9 cellular contexts compared by ENCODE assay signal in genomic region chrX:66200855-66201795, GRCh38. TPM values are rescaled to one million over a fixed set of nuclear protein-coding genes. Genes with fewer than 3 reads are reported as not detected.
DNase-seq lines count a peak whose midpoint lies in the region; ATAC-seq, FAIRE-seq and TF ChIP-seq lines count a peak whose summit lies in the region.
"Had no signal": no experiment of that assay in that cellular context is flagged by ENCODE, and none has a peak within 500 bp of the region (broad histone marks: within the 10 kb centered on the region; RNA-seq: fewer than 3 reads in every experiment).

No MANE protein-coding gene starts in this region.

- H3K4me3 ChIP-seq in AG10803 (ENCODE audit: low read length) (no peak overlapping the region), RWPE2 (ENCODE audit: severe bottlenecking) (no peak overlapping the region), keratinocyte (ENCODE audit: control insufficient read depth in 2 of 3, extremely low read depth in 1 of 3, insufficient read depth in 2 of 3, low read depth in 1 of 3, low read length in 3 of 3) (no peak overlapping the region)

- H3K27me3 ChIP-seq in RWPE2 (ENCODE audit: insufficient read depth, poor library complexity, severe bottlenecking): no peaks in the 10 kb centered on the region
- no peaks in the 10 kb centered on the region for H3K27me3 ChIP-seq in keratinocyte (ENCODE audit: control insufficient read depth, extremely low read depth, insufficient read depth, low read length)

- TF ChIP-seq CTCF in AG10803 (conservative IDR thresholded peaks at IDR 0.05; ENCODE audit: low read length) (peak; percentile 48), RWPE2 (IDR thresholded peaks at IDR 0.05; ENCODE audit: poor library complexity, severe bottlenecking) (peak; percentile 31), keratinocyte (optimal IDR thresholded peaks at IDR 0.05 in 1 of 3, IDR thresholded peaks at IDR 0.05 in 1 of 3, conservative IDR thresholded peaks at IDR 0.05 in 1 of 3; ENCODE audit: extremely low read depth in 1 of 3, insufficient read depth in 2 of 3, low read length in 3 of 3) (peak in 2 of 3 experiments; percentile 8 to 14)

- intact Hi-C loops in activated CD4-positive, alpha-beta memory T cell treated with anti-CD3 and anti-CD28 coated beads for 36 hours (cut with micrococcal nuclease): loop anchor here (1.0 kb wide), 2 partner anchors 207 to 528 kb away; no protein-coding TSS in a partner anchor

- no peaks in the 10 kb centered on the region for H3K36me3 Mint-ChIP-seq in activated CD4-positive, alpha-beta memory T cell treated with anti-CD3 and anti-CD28 coated beads for 36 hours
- H3K36me3 Mint-ChIP-seq in activated CD8-positive, alpha-beta memory T cell treated with anti-CD3 and anti-CD28 coated beads, Interleukin-2, amount 10 ng/mL, durations not matched to agents 7 days and 5 days: peaks cover 2% of the 10 kb centered on the region

- H3K36me3 ChIP-seq in RWPE2 (ENCODE audit: low read depth) (no peaks in the 10 kb centered on the region), keratinocyte (ENCODE audit: control insufficient read depth in 2 of 2, extremely low read depth in 1 of 2, insufficient read depth in 2 of 2, low read length in 2 of 2) (no peaks in the 10 kb centered on the region)

- H3K9me3 Mint-ChIP-seq in activated CD4-positive, alpha-beta memory T cell treated with anti-CD3 and anti-CD28 coated beads for 36 hours: no peaks in the 10 kb centered on the region
- no peaks in the 10 kb centered on the region for H3K9me3 Mint-ChIP-seq in activated CD8-positive, alpha-beta memory T cell treated with anti-CD3 and anti-CD28 coated beads, Interleukin-2, amount 10 ng/mL, durations not matched to agents 7 days and 5 days (ENCODE audit: low read depth)

- CTCF ChIA-PET in activated CD4-positive, alpha-beta memory T cell treated with anti-CD3 and anti-CD28 coated beads for 36 hours (lab: Charles Lee): interaction anchor here (0.7 to 2.1 kb wide), 8 partner anchors 11 to 530 kb away, joined by 3 to 6 read pairs (median 3); no protein-coding TSS in a partner anchor
- CTCF ChIA-PET in activated CD8-positive, alpha-beta memory T cell treated with anti-CD3 and anti-CD28 coated beads, Interleukin-2, amount 10 ng/mL, durations not matched to agents 7 days and 5 days (lab: Charles Lee): interaction anchor here (2.2 kb wide), 1 partner anchor 528 kb away, joined by 7 read pairs; no protein-coding TSS in a partner anchor

- H2AFZ ChIP-seq in keratinocyte (ENCODE audit: control insufficient read depth, low read length): no peak overlapping the region

- H4K20me1 ChIP-seq in keratinocyte (ENCODE audit: control insufficient read depth, extremely low read depth, insufficient read depth, low read length): no peaks in the 10 kb centered on the region

- H3K9me3 ChIP-seq in RWPE2 (ENCODE audit: severe bottlenecking) (no peaks in the 10 kb centered on the region), keratinocyte (ENCODE audit: control insufficient read depth, low read depth, low read length) (no peaks in the 10 kb centered on the region)

- no peak overlapping the region for H3K9ac ChIP-seq in keratinocyte (ENCODE audit: control insufficient read depth, extremely low read depth, insufficient read depth, low read length)

- no peak overlapping the region for H3K4me3 Mint-ChIP-seq in activated CD4-positive, alpha-beta memory T cell treated with anti-CD3 and anti-CD28 coated beads for 36 hours
- no peak overlapping the region for H3K4me3 Mint-ChIP-seq in activated CD8-positive, alpha-beta memory T cell treated with anti-CD3 and anti-CD28 coated beads, Interleukin-2, amount 10 ng/mL, durations not matched to agents 7 days and 5 days

- FAIRE-seq in keratinocyte (lab: Jason Lieb, UNC): no peak

- no peaks in the 10 kb centered on the region for H3K79me2 ChIP-seq in keratinocyte (ENCODE audit: control insufficient read depth, insufficient read depth, low read length)

- H3K27me3 Mint-ChIP-seq in activated CD4-positive, alpha-beta memory T cell treated with anti-CD3 and anti-CD28 coated beads for 36 hours: no peaks in the 10 kb centered on the region
- H3K27me3 Mint-ChIP-seq in activated CD8-positive, alpha-beta memory T cell treated with anti-CD3 and anti-CD28 coated beads, Interleukin-2, amount 10 ng/mL, durations not matched to agents 7 days and 5 days: no peaks in the 10 kb centered on the region

- H3K9me1 ChIP-seq in keratinocyte (ENCODE audit: control insufficient read depth, extremely low read depth, insufficient read depth, low read length): no peaks in the 10 kb centered on the region

- no peaks in the 10 kb centered on the region for H3K4me1 ChIP-seq in RWPE2 (ENCODE audit: insufficient read depth, poor library complexity, severe bottlenecking)
- H3K4me1 ChIP-seq in keratinocyte (ENCODE audit: control insufficient read depth, extremely low read depth, insufficient read depth, low read length): no peaks in the 10 kb centered on the region

- H3K27ac ChIP-seq in RWPE2 (ENCODE audit: poor library complexity, severe bottlenecking): no peak overlapping the region
- H3K27ac ChIP-seq in keratinocyte (ENCODE audit: control insufficient read depth, insufficient read depth, low read length): no peak overlapping the region

- POLR2A ChIA-PET in activated CD4-positive, alpha-beta memory T cell treated with anti-CD3 and anti-CD28 coated beads for 36 hours (lab: Charles Lee): no interaction called here

- H3K4me2 ChIP-seq in keratinocyte (ENCODE audit: control insufficient read depth, extremely low read depth, insufficient read depth, low read depth, low read length): no peak overlapping the region

- DNase-seq in AG10803 (ENCODE audit: low read depth): peak; percentile 32
- no peak for DNase-seq in RWPE2 (ENCODE audit: low spot score)
- DNase-seq in keratinocyte (ENCODE audit: low read depth, low spot score): no peak
- DNase-seq in activated CD4-positive, alpha-beta memory T cell treated with anti-CD3 and anti-CD28 coated beads for 36 hours: no peak
- no peak for DNase-seq in activated CD4-positive, alpha-beta T cell treated with anti-CD3 and anti-CD28 coated beads for 4 hours
- no peak for DNase-seq in activated CD8-positive, alpha-beta memory T cell treated with anti-CD3 and anti-CD28 coated beads, Interleukin-2, amount 10 ng/mL, durations not matched to agents 7 days and 5 days
- DNase-seq: KG1 had no signal

- H3K4me1 Mint-ChIP-seq in activated CD4-positive, alpha-beta memory T cell treated with anti-CD3 and anti-CD28 coated beads for 36 hours (ENCODE audit: low read depth): peaks cover 17% of the 10 kb centered on the region
- peaks cover 22% of the 10 kb centered on the region for H3K4me1 Mint-ChIP-seq in activated CD8-positive, alpha-beta memory T cell treated with anti-CD3 and anti-CD28 coated beads, Interleukin-2, amount 10 ng/mL, durations not matched to agents 7 days and 5 days

- ATAC-seq in GM18909 (IDR thresholded peaks at IDR 0.05; ENCODE audit: poor library complexity, unreplicated experiment): peak; percentile 46
- ATAC-seq in RWPE2 (ENCODE audit: low read depth): no peak
- no peak for ATAC-seq in GM19023 (IDR thresholded peaks at IDR 0.05; ENCODE audit: unreplicated experiment)
- ATAC-seq in activated CD8-positive, alpha-beta memory T cell treated with anti-CD3 and anti-CD28 coated beads, Interleukin-2, amount 10 ng/mL, durations not matched to agents 7 days and 5 days: no peak

- no peak overlapping the region for H3K27ac Mint-ChIP-seq in activated CD4-positive, alpha-beta memory T cell treated with anti-CD3 and anti-CD28 coated beads for 36 hours
- no peak overlapping the region for H3K27ac Mint-ChIP-seq in activated CD8-positive, alpha-beta memory T cell treated with anti-CD3 and anti-CD28 coated beads, Interleukin-2, amount 10 ng/mL, durations not matched to agents 7 days and 5 days

- dilution Hi-C loops in keratinocyte (cut with MboI; ENCODE audit: extremely low pct_ligation_motif_present, low sequenced_read_pairs): no loop called here

RNA-seq across cellular contexts. Expression of gene HEPH, which starts 37.1 kb away (rescaled TPM):
- 0.07 to 0.25 TPM (median 0.22 TPM) in 3 replicates for polyA plus RNA-seq in keratinocyte
- not detected for polyA plus RNA-seq in keratinocyte (2011; ENCODE audit: low read depth)
- polyA plus RNA-seq in keratinocyte (2011; cell fraction: cytosol; rRNA removed): 0.04 and 0.11 TPM in 2 replicates
- polyA plus RNA-seq in keratinocyte (2011; cell fraction: nucleus; rRNA removed): 0.70 and 1.1 TPM in 2 replicates
- polyA plus RNA-seq in keratinocyte (2012; ENCODE audit: low replicate concordance): 0.09 and 0.13 TPM in 2 replicates
- polyA minus RNA-seq in keratinocyte: 0.43 to 0.58 TPM in 2 of 3 replicates, not detected in the other
- not detected for polyA minus RNA-seq in keratinocyte (2011; cell fraction: cytosol; rRNA and poly(A)+ RNA removed)
- 0.42 and 1.6 TPM in 2 replicates for polyA minus RNA-seq in keratinocyte (2011; cell fraction: nucleus; rRNA and poly(A)+ RNA removed)
- not detected for total RNA-seq in activated CD4-positive, alpha-beta memory T cell treated with anti-CD3 and anti-CD28 coated beads for 36 hours
- not detected for total RNA-seq in activated CD8-positive, alpha-beta memory T cell treated with anti-CD3 and anti-CD28 coated beads, Interleukin-2, amount 10 ng/mL, durations not matched to agents 7 days and 5 days
